Comparison of ENCODE assay signal across 3 cellular contexts in genomic region chr20:7956561-7956960, GRCh38. TPM values are rescaled to one million over a fixed set of nuclear protein-coding genes. Genes with fewer than 3 reads are reported as not detected.
"Had no signal": no experiment of that assay in that cellular context is flagged by ENCODE, and none has a peak within 500 bp of the region (broad histone marks: within the 10 kb centered on the region; RNA-seq: fewer than 3 reads in every experiment).

No MANE protein-coding gene starts in this region.

RNA-seq across cellular contexts. Expression of gene HAO1, which starts 16.3 kb away (rescaled TPM):
- polyA plus RNA-seq: GM23248, GM23338, H1 had no signal
